Comparison of ENCODE assay signal across 9 cellular contexts in genomic region chr4:168514249-168514852, GRCh38. TPM values are rescaled to one million over a fixed set of nuclear protein-coding genes. Genes with fewer than 3 reads are reported as not detected.
DNase-seq lines count a peak whose midpoint lies in the region; ATAC-seq, FAIRE-seq and TF ChIP-seq lines count a peak whose summit lies in the region.
"Had no signal": no experiment of that assay in that cellular context is flagged by ENCODE, and none has a peak within 500 bp of the region (broad histone marks: within the 10 kb centered on the region; RNA-seq: fewer than 3 reads in every experiment).

No MANE protein-coding gene starts in this region.

- H3K4me3 ChIP-seq in epithelial cell of esophagus (ENCODE audit: low read length), result no peak overlapping the region
- H3K4me3 ChIP-seq in small intestine (ENCODE audit: low read depth in 1 of 2, low read length in 2 of 2), result no peak overlapping the region
- H3K4me3 ChIP-seq: BLaER1 treated with 17β-estradiol and CSF1 and Interleukin-3, amounts not matched to agents 10 nM and 100 nM had no signal

- no peaks in the 10 kb centered on the region for H3K27me3 ChIP-seq in small intestine (ENCODE audit: control insufficient read depth in 2 of 2, insufficient read depth in 2 of 2, low read length in 2 of 2)
- H3K27me3 ChIP-seq: BLaER1 treated with 17β-estradiol and CSF1 and Interleukin-3, amounts not matched to agents 10 nM and 100 nM had no signal

- no peak overlapping the region for H3K27ac ChIP-seq in small intestine (ENCODE audit: low read depth in 1 of 2, low read length in 1 of 2)
- no peak overlapping the region for H3K27ac ChIP-seq in substantia nigra (ENCODE audit: low read depth, low read length, poor library complexity, severe bottlenecking)
- H3K27ac ChIP-seq: BLaER1 treated with 17β-estradiol and CSF1 and Interleukin-3, amounts not matched to agents 10 nM and 100 nM had no signal

- 4 to 19% (median 6%) methylated on average over 3 of the region's 3 CpGs for whole genome bisulfite sequencing in small intestine, 3 donors

- no peak for ATAC-seq in GM19328 (IDR thresholded peaks at IDR 0.05; ENCODE audit: unreplicated experiment)

- FAIRE-seq in small intestine (lab: Jason Lieb, UNC), result peak; percentile 67

- DNase-seq in NCI-H2081 (lab: John Stamatoyannopoulos, UW) (peak; percentile 7 to 41), NCI-H2081 treated with DMSO at 0.1 percent for 48 hours (lab: John Stamatoyannopoulos, UW) (no peak), NCI-H526 treated with DMSO at 0.1 percent for 48 hours (lab: John Stamatoyannopoulos, UW) (peak; percentile 6), epithelial cell of esophagus (ENCODE audit: low read depth) (peak; percentile 46), small intestine (peak; percentile 42), NCI-H187 treated with DMSO at 0.1 percent for 48 hours (lab: John Stamatoyannopoulos, UW) (no peak), substantia nigra (lab: John Stamatoyannopoulos, UW) (no peak)

- H3K36me3 ChIP-seq in small intestine (ENCODE audit: control insufficient read depth in 2 of 2, insufficient read depth in 2 of 2, low read length in 2 of 2), result no peaks in the 10 kb centered on the region
- H3K36me3 ChIP-seq: BLaER1 treated with 17β-estradiol and CSF1 and Interleukin-3, amounts not matched to agents 10 nM and 100 nM had no signal

- H3K9me3 ChIP-seq in small intestine (ENCODE audit: control insufficient read depth, low read depth), result no peaks in the 10 kb centered on the region
- H3K9me3 ChIP-seq: BLaER1 treated with 17β-estradiol and CSF1 and Interleukin-3, amounts not matched to agents 10 nM and 100 nM had no signal

- peaks cover 0 to 3% of the 10 kb centered on the region in 2 donors for H3K4me1 ChIP-seq in small intestine (ENCODE audit: control insufficient read depth in 2 of 2, insufficient read depth in 1 of 2, low read depth in 1 of 2, low read length in 1 of 2)

- TF ChIP-seq CTCF in epithelial cell of esophagus (IDR thresholded peaks at IDR 0.05; ENCODE audit: insufficient read depth, low read depth, low read length, missing control alignments), result peak; percentile 32

RNA-seq across cellular contexts. Expression of gene PALLD, which starts 17.5 kb away (rescaled TPM):
- polyA plus RNA-seq in small intestine, result 10 to 100 TPM; 33.0 to 58.9 (median 42.9) TPM

RNA-seq across cellular contexts. Expression of gene DDX60L, which starts 34.1 kb away (rescaled TPM):
- 10 to 100 TPM in 2 of 3 donors, 1 to 10 TPM in 1; 8.3 to 33.3 (median 16.8) TPM for polyA plus RNA-seq in small intestine

Comparison
In these comparisons a context has a peak if more than half of its experiments do, and no peak if none do; other contexts are left out.
1. DNase-seq: peak in NCI-H2081 (2 of 2), NCI-H526 treated with DMSO at 0.1 percent for 48 hours (single experiment), epithelial cell of esophagus (single experiment) and small intestine (single experiment); none in NCI-H2081 treated with DMSO at 0.1 percent for 48 hours (single experiment), NCI-H187 treated with DMSO at 0.1 percent for 48 hours (single experiment) and substantia nigra (0 of 49).